8 cellular contexts compared by ENCODE assay signal in the genomic region with DNA sequence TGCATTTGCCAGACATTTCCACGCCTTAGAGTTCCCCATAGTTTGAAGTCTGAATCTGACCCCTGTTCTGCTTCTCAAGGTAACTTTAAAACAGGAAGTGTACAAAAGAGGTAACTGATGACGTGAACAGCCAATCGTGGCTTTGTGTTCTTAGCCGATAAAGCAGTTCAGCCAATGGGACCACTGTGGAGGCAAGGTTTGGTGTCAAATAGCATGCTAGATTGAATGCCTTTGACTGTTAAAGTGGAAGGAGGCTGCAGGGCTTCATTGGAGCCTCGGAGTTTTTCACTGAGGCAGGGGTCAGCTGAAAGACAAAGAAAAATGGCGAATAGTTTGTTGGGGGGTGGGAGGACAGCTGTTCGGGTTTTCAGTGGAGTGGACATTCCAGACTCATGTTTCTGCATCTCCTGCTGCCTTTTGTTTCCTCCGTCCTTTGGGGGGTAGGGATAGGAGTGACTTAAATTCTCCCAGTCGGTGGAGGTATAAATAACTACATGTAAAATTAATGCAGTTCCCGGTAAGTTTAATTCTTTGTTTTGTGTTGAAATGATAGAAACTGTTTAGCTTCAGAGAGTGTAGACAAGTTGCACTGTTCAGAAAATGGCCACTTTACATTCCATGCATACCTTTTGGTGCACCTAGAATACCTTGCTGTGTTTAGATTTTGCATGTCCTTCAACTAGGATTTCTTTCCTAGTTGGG. TPM values are rescaled to one million over a fixed set of nuclear protein-coding genes. Genes with fewer than 3 reads are reported as not detected.
DNase-seq lines count a peak whose midpoint lies in the region; ATAC-seq and TF ChIP-seq lines count a peak whose summit lies in the region.

No MANE protein-coding gene starts in this region.

- H3K4me3 ChIP-seq in Jurkat, Clone E6-1 (ENCODE audit: low read length) = no peak overlapping the region

- H3K4me3 Mint-ChIP-seq in nephron = peak overlapping the region; percentile 92 to 99 (median 95)

- TF ChIP-seq CTCF in RWPE1 (conservative IDR thresholded peaks at IDR 0.05; ENCODE audit: low read depth) = no peak
- TF ChIP-seq CTCF in nephron (IDR thresholded peaks at IDR 0.05; ENCODE audit: unreplicated experiment in 3 of 3) = no peak

- peaks cover 4% of the 10 kb centered on the region for H3K36me3 Mint-ChIP-seq in nephron (ENCODE audit: low read depth)

- peak overlapping the region; percentile 96 to 99 (median 99) for H3K27ac Mint-ChIP-seq in nephron

- no peaks in the 10 kb centered on the region for H3K27me3 Mint-ChIP-seq in nephron (ENCODE audit: low read depth)

- DNase-seq in DMS79 treated with DMSO at 0.1 percent for 48 hours (lab: John Stamatoyannopoulos, UW) = peak; percentile 98
- DNase-seq in Jurkat, Clone E6-1 (ENCODE audit: low read depth, low spot score) = peak; percentile 50
- DNase-seq in RWPE1 (ENCODE audit: low spot score) = peak; percentile 93
- DNase-seq in activated effector memory CD4-positive, alpha-beta T cell treated with Interleukin-2 at 50 U/mL for 16 hours = peak; percentile 53
- peak; percentile 91 for DNase-seq in fibroblast of the conjunctiva (ENCODE audit: low read depth)
- peak; percentile 63 for DNase-seq in stimulated activated naive CD8-positive, alpha-beta T cell treated with anti-CD3 and anti-CD28 coated beads, Interleukin-15, Interleukin-2, amounts not matched to agents 100 U/mL and 50 U/mL, for 24 hours

- CTCF ChIA-PET in RWPE1 (lab: Yijun Ruan, JAX) = interaction anchor here (0.6 to 0.7 kb wide), 2 partner anchors 22 to 602 kb away, joined by 4 read pairs; no protein-coding TSS in a partner anchor

- ATAC-seq in GM21723 (IDR thresholded peaks at IDR 0.05; ENCODE audit: unreplicated experiment) = peak; percentile 89
- ATAC-seq in stimulated activated naive CD8-positive, alpha-beta T cell treated with anti-CD3 and anti-CD28 coated beads, Interleukin-15, Interleukin-2, amounts not matched to agents 100 U/mL and 50 U/mL, for 24 hours = peak; percentile 96

- peak overlapping the region; percentile 63 for H3K27ac ChIP-seq in RWPE1

- no peaks in the 10 kb centered on the region for H3K9me3 Mint-ChIP-seq in nephron

- POLR2A ChIA-PET in RWPE1 (lab: Yijun Ruan, JAX; ENCODE audit: low non-redundant PET) = interaction anchor here (0.6 to 0.9 kb wide), 2 partner anchors 841 to 1097 kb away, joined by 3 read pairs; no protein-coding TSS in a partner anchor

- peaks cover 36% of the 10 kb centered on the region for H3K4me1 Mint-ChIP-seq in nephron

RNA-seq across cellular contexts. Expression of a gene that starts 17.7 kb away (rescaled TPM):
- polyA plus RNA-seq in Jurkat, Clone E6-1 (2012; ENCODE audit: insufficient read depth, insufficient read length) = 87.5 TPM

RNA-seq across cellular contexts. Expression of a gene that starts 43.8 kb away (rescaled TPM):
- 13.9 TPM for polyA plus RNA-seq in Jurkat, Clone E6-1 (2012; ENCODE audit: insufficient read depth, insufficient read length)
